In the genomic region with DNA sequence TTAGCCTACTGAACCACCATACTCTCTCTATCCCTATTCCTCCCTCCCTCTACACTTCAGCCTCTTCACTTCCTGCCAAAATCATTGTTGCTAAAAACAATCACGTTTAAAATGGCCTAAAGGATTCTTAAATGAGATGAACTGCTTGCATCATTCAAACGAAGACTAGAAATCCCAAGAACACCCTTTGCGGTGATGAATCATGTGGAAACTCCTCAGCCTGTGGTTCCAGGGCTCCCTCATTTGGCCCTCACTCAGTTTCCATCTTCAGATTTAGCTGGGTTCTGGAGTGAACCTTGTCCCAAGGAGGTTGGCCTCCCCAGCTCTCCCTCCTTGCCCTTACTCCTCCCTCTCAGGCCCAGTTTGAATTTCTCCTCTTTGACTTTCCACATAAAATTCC, we compare ENCODE assay signal across 18 cellular contexts.
DNase-seq lines count a peak whose midpoint lies in the region; ATAC-seq and TF ChIP-seq lines count a peak whose summit lies in the region.
"Had no signal": no experiment of that assay in that cellular context is flagged by ENCODE, and none has a peak within 500 bp of the region (broad histone marks: within the 10 kb centered on the region; RNA-seq: fewer than 3 reads in every experiment).

No MANE protein-coding gene starts in this region.

- DNase-seq in HFFc6, result peak; percentile 83
- DNase-seq in astrocyte of the spinal cord (ENCODE audit: low read depth, low spot score), result peak; percentile 55
- DNase-seq in mesothelial cell of epicardium (ENCODE audit: low spot score in 2 of 2, unreplicated experiment in 2 of 2), result no peak
- DNase-seq in epidermal melanocyte (ENCODE audit: insufficient read length, low spot score), result no peak
- no peak for DNase-seq in HuH-7 (ENCODE audit: low spot score)
- DNase-seq: activated CD8-positive, alpha-beta memory T cell treated with anti-CD3 and anti-CD28 coated beads, Interleukin-2, amount 10 ng/mL, durations not matched to agents 7 days and 5 days; DMS53; midbrain; NCI-H1694; SK-N-SH; upper lobe of left lung had no signal

- in situ Hi-C loops in astrocyte of the spinal cord (cut with HindIII; ENCODE audit: low sequenced_read_pairs), result no loop called here

- peaks cover 94% of the 10 kb centered on the region for H3K4me1 Mint-ChIP-seq in HFFc6 (ENCODE audit: low read depth)
- peaks cover 72% of the 10 kb centered on the region for H3K4me1 Mint-ChIP-seq in mesothelial cell of epicardium
- H3K4me1 Mint-ChIP-seq: activated CD8-positive, alpha-beta memory T cell treated with anti-CD3 and anti-CD28 coated beads, Interleukin-2, amount 10 ng/mL, durations not matched to agents 7 days and 5 days had no signal

- H3K4me3 ChIP-seq in ACC112 (ENCODE audit: low read depth, low read length) (no peak overlapping the region), astrocyte of the spinal cord (ENCODE audit: low read depth, low read length) (no peak overlapping the region)
- H3K4me3 ChIP-seq: upper lobe of left lung had no signal

- ATAC-seq in HG03378 (IDR thresholded peaks at IDR 0.05; ENCODE audit: unreplicated experiment) (no peak), GM21825 (IDR thresholded peaks at IDR 0.05; ENCODE audit: unreplicated experiment) (no peak)
- ATAC-seq: activated CD8-positive, alpha-beta memory T cell treated with anti-CD3 and anti-CD28 coated beads, Interleukin-2, amount 10 ng/mL, durations not matched to agents 7 days and 5 days; esophagus mucosa had no signal

- H2AFZ ChIP-seq in ACC112 (ENCODE audit: low read length, unreplicated experiment), result peak overlapping the region; percentile 64

- H3K4me3 Mint-ChIP-seq in HFFc6, result peak overlapping the region; percentile 54
- no peak overlapping the region for H3K4me3 Mint-ChIP-seq in mesothelial cell of epicardium
- H3K4me3 Mint-ChIP-seq: activated CD8-positive, alpha-beta memory T cell treated with anti-CD3 and anti-CD28 coated beads, Interleukin-2, amount 10 ng/mL, durations not matched to agents 7 days and 5 days; activated naive CD8-positive, alpha-beta T cell; B cell; IgD-negative memory B cell had no signal

- no peaks in the 10 kb centered on the region for H3K27me3 ChIP-seq in ACC112 (ENCODE audit: insufficient read depth, low read length)
- H3K27me3 ChIP-seq: upper lobe of left lung had no signal

- H3K36me3 ChIP-seq in ACC112 (ENCODE audit: insufficient read depth, low read length), result no peaks in the 10 kb centered on the region
- H3K36me3 ChIP-seq: upper lobe of left lung had no signal

- no peaks in the 10 kb centered on the region for H3K9me3 Mint-ChIP-seq in HFFc6
- peaks cover 3% of the 10 kb centered on the region for H3K9me3 Mint-ChIP-seq in mesothelial cell of epicardium

- peak overlapping the region; percentile 35 for H3K27ac ChIP-seq in ACC112 (ENCODE audit: low read depth, low read length)
- H3K27ac ChIP-seq: upper lobe of left lung had no signal

- no peak for TF ChIP-seq CTCF in HFFc6 (IDR thresholded peaks at IDR 0.05)
- TF ChIP-seq CTCF in astrocyte of the spinal cord (IDR thresholded peaks at IDR 0.05; ENCODE audit: low read depth, low read length), result no peak
- no peak for TF ChIP-seq CTCF in mesothelial cell of epicardium (IDR thresholded peaks at IDR 0.05; ENCODE audit: unreplicated experiment)

- H3K27me3 Mint-ChIP-seq in HFFc6 (ENCODE audit: insufficient read depth), result no peaks in the 10 kb centered on the region; the same call in none of the 2 replicates
- H3K27me3 Mint-ChIP-seq in mesothelial cell of epicardium (ENCODE audit: low read depth), result no peaks in the 10 kb centered on the region
- H3K27me3 Mint-ChIP-seq: activated CD8-positive, alpha-beta memory T cell treated with anti-CD3 and anti-CD28 coated beads, Interleukin-2, amount 10 ng/mL, durations not matched to agents 7 days and 5 days; activated naive CD8-positive, alpha-beta T cell had no signal

- peaks cover 9% of the 10 kb centered on the region for H3K36me3 Mint-ChIP-seq in HFFc6 (ENCODE audit: low read depth)
- no peaks in the 10 kb centered on the region for H3K36me3 Mint-ChIP-seq in mesothelial cell of epicardium
- H3K36me3 Mint-ChIP-seq: activated CD8-positive, alpha-beta memory T cell treated with anti-CD3 and anti-CD28 coated beads, Interleukin-2, amount 10 ng/mL, durations not matched to agents 7 days and 5 days; activated naive CD8-positive, alpha-beta T cell had no signal

- H3K79me2 ChIP-seq in ACC112 (ENCODE audit: control insufficient read depth, insufficient read depth, low read length, unreplicated experiment), result no peaks in the 10 kb centered on the region

- H3K4me1 ChIP-seq in ACC112 (ENCODE audit: control insufficient read depth, insufficient read depth, low read length, unreplicated experiment), result peaks cover 41% of the 10 kb centered on the region

- peak overlapping the region; percentile 92 for H3K27ac Mint-ChIP-seq in HFFc6
- H3K27ac Mint-ChIP-seq in mesothelial cell of epicardium, result peak overlapping the region; percentile 90
- H3K27ac Mint-ChIP-seq: activated CD8-positive, alpha-beta memory T cell treated with anti-CD3 and anti-CD28 coated beads, Interleukin-2, amount 10 ng/mL, durations not matched to agents 7 days and 5 days; activated naive CD8-positive, alpha-beta T cell; B cell had no signal

Comparison
In these comparisons a context has a peak if more than half of its experiments do, and no peak if none do; other contexts are left out.
1. DNase-seq: peak in HFFc6 (single experiment) and astrocyte of the spinal cord (single experiment); none in mesothelial cell of epicardium (0 of 2), epidermal melanocyte (single experiment) and HuH-7 (single experiment).